ENCODE assay signal across 8 cellular contexts in the genomic region with DNA sequence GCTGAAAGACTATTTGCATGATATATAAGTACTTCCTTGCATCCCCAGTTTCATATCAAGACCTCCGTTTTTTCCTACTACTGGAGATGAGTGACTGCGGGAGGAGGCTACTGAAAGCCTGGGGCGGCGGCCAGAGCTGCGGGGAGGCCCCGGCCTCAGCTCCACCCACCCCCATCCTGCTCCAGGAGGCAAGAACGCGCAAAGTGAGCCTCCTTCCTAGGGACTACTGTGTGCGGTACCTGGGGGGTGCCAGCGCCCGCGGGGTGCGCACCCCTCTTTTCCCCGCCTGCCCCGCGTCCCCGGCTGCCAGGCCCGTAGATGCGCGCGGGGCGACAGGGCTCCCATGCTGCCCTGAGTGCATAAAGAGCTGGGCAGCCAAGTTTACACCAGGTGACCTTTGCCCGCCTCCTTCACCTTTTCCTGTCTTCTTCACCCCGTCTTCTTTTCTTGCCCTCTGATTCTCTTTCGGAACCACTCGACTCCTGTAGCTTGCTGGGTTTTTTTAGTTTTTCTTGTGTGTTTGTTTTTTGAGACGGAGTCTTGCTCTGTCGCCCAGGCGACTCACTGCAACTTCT. TPM values are rescaled to one million over a fixed set of nuclear protein-coding genes. Genes with fewer than 3 reads are reported as not detected.
A peak's percentile ranks its signal among the peaks of the same experiment; 100 is the strongest.
DNase-seq lines count a peak whose midpoint lies in the region; ATAC-seq lines count a peak whose summit lies in the region.

No MANE protein-coding gene starts in this region.

- H3K36me3 ChIP-seq in HUES64 (ENCODE audit: insufficient read depth, low read length): no peaks in the 10 kb centered on the region
- H3K36me3 ChIP-seq in mucosa of stomach (ENCODE audit: control insufficient read depth, insufficient read depth, low read length): no peaks in the 10 kb centered on the region

- H3K27ac ChIP-seq in HUES64 (ENCODE audit: low read depth, low read length): no peak overlapping the region

- ATAC-seq in GM21786 (IDR thresholded peaks at IDR 0.05; ENCODE audit: unreplicated experiment): no peak
- ATAC-seq in HG03354 (IDR thresholded peaks at IDR 0.05; ENCODE audit: poor library complexity, severe bottlenecking, unreplicated experiment): no peak

- H3K4me1 ChIP-seq in HUES64 (ENCODE audit: insufficient read depth, low read length) (peaks cover 15% of the 10 kb centered on the region), mucosa of stomach (ENCODE audit: control insufficient read depth, insufficient read depth, low read length) (peaks cover 16% of the 10 kb centered on the region)

- peak; percentile 34 for DNase-seq in AG08396 (ENCODE audit: low spot score)
- peak; percentile 16 for DNase-seq in dermis blood vessel endothelial cell
- DNase-seq in GF-D8 (lab: John Stamatoyannopoulos, UW): no peak
- DNase-seq in cerebellar cortex (ENCODE audit: low spot score): no peak

- H3K9ac ChIP-seq in HUES64 (ENCODE audit: low read depth, low read length) (peak overlapping the region; percentile 48; the same call in 1 of the 2 replicates), mucosa of stomach (ENCODE audit: low read length) (peak overlapping the region; percentile 41)

- H3K4me3 ChIP-seq in HUES64 (ENCODE audit: low read length) (peak overlapping the region; percentile 33; the same call in 1 of the 2 replicates), mucosa of stomach (ENCODE audit: low read length) (no peak overlapping the region)

- no peaks in the 10 kb centered on the region for H3K27me3 ChIP-seq in HUES64 (ENCODE audit: insufficient read depth, low read length)
- H3K27me3 ChIP-seq in mucosa of stomach (ENCODE audit: control insufficient read depth, insufficient read depth, low read length): no peaks in the 10 kb centered on the region

- 74% methylated on average over 29 of the region's 29 CpGs for WGBS in HUES64

- H3K9me3 ChIP-seq in HUES64 (ENCODE audit: insufficient read depth, low read depth, low read length) (no peaks in the 10 kb centered on the region), mucosa of stomach (ENCODE audit: control insufficient read depth, low read length) (no peaks in the 10 kb centered on the region)

RNA-seq across cellular contexts. Expression of gene USF3, which starts 2.5 kb away (rescaled TPM):
- polyA plus RNA-seq in HUES64 (2013, experiment 1 of 2): 8.6 TPM
- polyA plus RNA-seq in HUES64 (2013, experiment 2 of 2): 10.1 TPM
- 6.5 and 12.3 TPM in 2 replicates for total RNA-seq in dermis blood vessel endothelial cell

RNA-seq across cellular contexts. Expression of gene NAA50, which starts 47.1 kb away (rescaled TPM):
- polyA plus RNA-seq in HUES64 (2013, experiment 1 of 2): 178 TPM
- polyA plus RNA-seq in HUES64 (2013, experiment 2 of 2): 160 TPM
- 200 and 201 TPM in 2 replicates for total RNA-seq in dermis blood vessel endothelial cell

RNA-seq across cellular contexts. Expression of gene ATP6V1A, which starts 47.9 kb away (rescaled TPM):
- 34.3 TPM for polyA plus RNA-seq in HUES64 (2013, experiment 1 of 2)
- 34.4 TPM for polyA plus RNA-seq in HUES64 (2013, experiment 2 of 2)
- total RNA-seq in dermis blood vessel endothelial cell: 150 and 196 TPM in 2 replicates

Comparison
In these comparisons a context has a peak if more than half of its experiments do, and no peak if none do; other contexts are left out.
1. DNase-seq: peak in AG08396 (single experiment) and dermis blood vessel endothelial cell (single experiment); none in GF-D8 (single experiment) and cerebellar cortex (single experiment).